Comparison of ENCODE assay signal across 12 cellular contexts in genomic region chr10:28411648-28412047, GRCh38.
DNase-seq lines count a peak whose midpoint lies in the region; ATAC-seq, FAIRE-seq and TF ChIP-seq lines count a peak whose summit lies in the region.
"Had no signal": no experiment of that assay in that cellular context is flagged by ENCODE, and none has a peak within 500 bp of the region (broad histone marks: within the 10 kb centered on the region; RNA-seq: fewer than 3 reads in every experiment).

No MANE protein-coding gene starts in this region.

- H3K4me3 Mint-ChIP-seq in natural killer cell: no peak overlapping the region
- H3K4me3 Mint-ChIP-seq: CD8-positive, alpha-beta memory T cell had no signal

- no peaks in the 10 kb centered on the region for H3K36me3 Mint-ChIP-seq in natural killer cell

- H3K27me3 ChIP-seq in bronchial epithelial cell (ENCODE audit: control insufficient read depth, insufficient read depth, low read length): no peaks in the 10 kb centered on the region
- H3K27me3 ChIP-seq in psoas muscle (ENCODE audit: insufficient read depth in 3 of 3, low read length in 2 of 3): peaks cover 0 to 8% (median 0%) of the 10 kb centered on the region in 3 donors

- intact Hi-C loops in head of caudate nucleus (cut with DNase I): no loop called here
- intact Hi-C loops in natural killer cell (cut with micrococcal nuclease): no loop called here
- intact Hi-C loops in psoas muscle (cut with DNase I): no loop called here

- TF ChIP-seq CTCF in bronchial epithelial cell (IDR thresholded peaks at IDR 0.05; ENCODE audit: insufficient read depth, low read length, severe bottlenecking) (no peak), natural killer cell (IDR thresholded peaks at IDR 0.05) (no peak), psoas muscle (IDR thresholded peaks at IDR 0.05) (no peak)

- DNase-seq in AG20443 (ENCODE audit: low spot score) (peak; percentile 18), bronchial epithelial cell (ENCODE audit: low read depth) (peak; percentile 70), head of caudate nucleus (no peak), natural killer cell (no peak), psoas muscle (no peak), middle frontal gyrus (ENCODE audit: extremely low spot score, low spot score) (no peak)
- DNase-seq: CD8-positive, alpha-beta memory T cell; NCI-H2107; SHP77 had no signal

- WGBS in psoas muscle, 3 donors: 70 to 76% (median 76%) methylated on average over 4 of the region's 4 CpGs

- no peaks in the 10 kb centered on the region for H3K9me3 Mint-ChIP-seq in natural killer cell

- H3K4me1 Mint-ChIP-seq in natural killer cell: no peaks in the 10 kb centered on the region
- H3K4me1 Mint-ChIP-seq: CD8-positive, alpha-beta memory T cell had no signal

- no peak overlapping the region for H3K27ac ChIP-seq in psoas muscle

- no peak for FAIRE-seq in bronchial epithelial cell (lab: Jason Lieb, UNC)
- FAIRE-seq: GM12891 had no signal

- H3K4me3 ChIP-seq in bronchial epithelial cell (ENCODE audit: low read depth, low read length) (no peak overlapping the region), psoas muscle (no peak overlapping the region)

- no peak overlapping the region for H3K27ac Mint-ChIP-seq in natural killer cell
- H3K27ac Mint-ChIP-seq: CD8-positive, alpha-beta memory T cell had no signal

- H3K27me3 Mint-ChIP-seq in natural killer cell (ENCODE audit: low read depth in 2 of 2): peaks cover 11 to 20% of the 10 kb centered on the region in 2 donors

- peak; percentile 94 for ATAC-seq in GM18868 (IDR thresholded peaks at IDR 0.05; ENCODE audit: unreplicated experiment)
- peak; percentile 59 for ATAC-seq in HG03108 (IDR thresholded peaks at IDR 0.05; ENCODE audit: unreplicated experiment)
- ATAC-seq in natural killer cell: no peak
- no peak for ATAC-seq in psoas muscle

- H3K36me3 ChIP-seq in bronchial epithelial cell (ENCODE audit: control insufficient read depth, insufficient read depth, low read length): no peaks in the 10 kb centered on the region
- no peaks in the 10 kb centered on the region for H3K36me3 ChIP-seq in psoas muscle (ENCODE audit: insufficient read depth in 1 of 2, low read depth in 1 of 2)

- no peaks in the 10 kb centered on the region for H3K4me1 ChIP-seq in psoas muscle

- no peaks in the 10 kb centered on the region for H3K9me3 ChIP-seq in psoas muscle

Comparison
In these comparisons a context has a peak if more than half of its experiments do, and no peak if none do; other contexts are left out.
1. DNase-seq: peak in AG20443 (single experiment) and bronchial epithelial cell (single experiment); none in head of caudate nucleus (0 of 42), natural killer cell (single experiment), psoas muscle (0 of 2) and middle frontal gyrus (single experiment).
2. ATAC-seq: peak in GM18868 (single experiment) and HG03108 (single experiment); none in natural killer cell (0 of 3) and psoas muscle (0 of 4).